8 cellular contexts compared by ENCODE assay signal in the genomic region with DNA sequence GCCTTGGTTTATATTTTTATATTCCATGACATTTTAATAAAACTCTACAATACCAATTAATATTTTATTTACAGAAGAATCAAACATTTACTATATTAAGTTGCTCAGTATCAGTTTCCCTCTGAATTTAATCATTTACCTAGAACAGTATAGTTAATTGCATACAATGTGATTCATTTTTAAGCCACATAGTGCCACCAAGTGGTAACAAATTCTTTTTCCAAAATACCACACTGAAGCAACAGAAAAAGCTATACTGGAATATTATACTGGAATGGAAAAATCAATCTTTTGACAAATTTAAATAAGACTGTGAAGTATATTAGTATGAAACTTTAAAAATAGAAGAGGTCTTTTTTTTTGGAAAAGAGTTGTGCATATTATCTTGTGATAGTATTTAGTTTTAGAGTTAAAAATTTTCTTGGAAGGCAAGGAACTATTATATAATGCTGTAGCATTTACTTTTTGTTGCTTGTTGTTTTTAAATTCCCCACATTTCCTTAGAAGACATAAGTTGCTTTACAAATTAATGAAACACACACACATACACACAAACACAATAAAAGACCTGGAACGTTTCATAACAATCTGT. TPM values are rescaled to one million over a fixed set of nuclear protein-coding genes. Genes with fewer than 3 reads are reported as not detected.
DNase-seq lines count a peak whose midpoint lies in the region; ATAC-seq and TF ChIP-seq lines count a peak whose summit lies in the region.

No MANE protein-coding gene starts in this region.

- peaks cover 4% of the 10 kb centered on the region for H3K36me3 ChIP-seq in PC-3 (ENCODE audit: low read depth, low read length)

- peak; percentile 33 for TF ChIP-seq CTCF in natural killer cell (IDR thresholded peaks at IDR 0.05)
- TF ChIP-seq CTCF in PC-3 (conservative IDR thresholded peaks at IDR 0.05; ENCODE audit: low read depth, low read length) = peak; percentile 76

- no peak for ATAC-seq in natural killer cell
- no peak for ATAC-seq in natural killer cell treated with Interleukin-12 subunit alpha and Interleukin-12 subunit beta and Interleukin-15 and Interleukin-18, amount 100 ng/mL, for 72 hours
- ATAC-seq in PC-3 = peak; percentile 70

- H3F3A ChIP-seq in PC-3 (ENCODE audit: low read length, unreplicated experiment) = no peaks in the 10 kb centered on the region

- intact Hi-C loops in natural killer cell (cut with micrococcal nuclease) = loop anchor here (5.0 to 10.0 kb wide), 3 partner anchors 50 to 387 kb away; no protein-coding TSS in a partner anchor
- intact Hi-C loops in PC-3 (cut with micrococcal nuclease) = loop anchor here (1.0 to 10.0 kb wide), 3 partner anchors 42 to 243 kb away; no protein-coding TSS in a partner anchor

- H3K27me3 Mint-ChIP-seq in natural killer cell (ENCODE audit: low read depth in 2 of 2) = no peaks in the 10 kb centered on the region
- H3K27me3 Mint-ChIP-seq in natural killer cell treated with Interleukin-12 subunit alpha and Interleukin-12 subunit beta and Interleukin-15 and Interleukin-18, amount 100 ng/mL, for 72 hours = no peaks in the 10 kb centered on the region

- H3K27ac Mint-ChIP-seq in natural killer cell = no peak overlapping the region
- H3K27ac Mint-ChIP-seq in natural killer cell treated with Interleukin-12 subunit alpha and Interleukin-12 subunit beta and Interleukin-15 and Interleukin-18, amount 100 ng/mL, for 72 hours = peak overlapping the region in 1 of 2 donors; percentile 30

- H3K9me2 ChIP-seq in PC-3 (replicated peaks; ENCODE audit: low read length) = no peaks in the 10 kb centered on the region

- peaks cover 40 to 44% of the 10 kb centered on the region in 2 donors for H3K4me1 Mint-ChIP-seq in natural killer cell
- peaks cover 37 to 44% of the 10 kb centered on the region in 2 donors for H3K4me1 Mint-ChIP-seq in natural killer cell treated with Interleukin-12 subunit alpha and Interleukin-12 subunit beta and Interleukin-15 and Interleukin-18, amount 100 ng/mL, for 72 hours (ENCODE audit: low read depth in 2 of 2)

- H4K20me1 ChIP-seq in PC-3 (ENCODE audit: low read length) = peaks cover 37% of the 10 kb centered on the region

- H3K79me2 ChIP-seq in PC-3 (ENCODE audit: low read length) = peaks cover 53% of the 10 kb centered on the region

- H3K4me2 ChIP-seq in PC-3 (ENCODE audit: low read length) = no peak overlapping the region

- no peak overlapping the region for H3K27ac ChIP-seq in PC-3 (ENCODE audit: low read length)

- POLR2A ChIA-PET in PC-3 (lab: Charles Lee; ENCODE audit: unreplicated experiment) = interaction anchor here (0.6 kb wide), 1 partner anchor 62 kb away, joined by 5 read pairs; no protein-coding TSS in a partner anchor

- H3K4me3 Mint-ChIP-seq in natural killer cell = no peak overlapping the region
- H3K4me3 Mint-ChIP-seq in natural killer cell treated with Interleukin-12 subunit alpha and Interleukin-12 subunit beta and Interleukin-15 and Interleukin-18, amount 100 ng/mL, for 72 hours = no peak overlapping the region

- no peaks in the 10 kb centered on the region for H3K36me3 Mint-ChIP-seq in natural killer cell
- H3K36me3 Mint-ChIP-seq in natural killer cell treated with Interleukin-12 subunit alpha and Interleukin-12 subunit beta and Interleukin-15 and Interleukin-18, amount 100 ng/mL, for 72 hours = no peaks in the 10 kb centered on the region

- H3K9ac ChIP-seq in PC-3 (ENCODE audit: low read length) = no peak overlapping the region

- no peak overlapping the region for H2AFZ ChIP-seq in PC-3 (ENCODE audit: low read length)

- H3K27me3 ChIP-seq in PC-3 (ENCODE audit: low read length) = no peaks in the 10 kb centered on the region

- H3K9me3 ChIP-seq in PC-3 (ENCODE audit: low read length) = no peaks in the 10 kb centered on the region

- peaks cover 16% of the 10 kb centered on the region for H3K4me1 ChIP-seq in PC-3 (ENCODE audit: insufficient read depth, low read length)

- no peaks in the 10 kb centered on the region for H3K9me3 Mint-ChIP-seq in natural killer cell
- H3K9me3 Mint-ChIP-seq in natural killer cell treated with Interleukin-12 subunit alpha and Interleukin-12 subunit beta and Interleukin-15 and Interleukin-18, amount 100 ng/mL, for 72 hours = no peaks in the 10 kb centered on the region

- DNase-seq in natural killer cell (no peak), PC-3 (peak; percentile 44), fibroblast of peridontal ligament (ENCODE audit: extremely low read depth) (peak; percentile 44), NOMO-1 treated with DMSO at 0.1 percent for 48 hours (lab: John Stamatoyannopoulos, UW; ENCODE audit: unreplicated experiment) (no peak), HuH-7 (ENCODE audit: low spot score) (no peak)
- no peak for DNase-seq in natural killer cell treated with Interleukin-12 subunit alpha and Interleukin-12 subunit beta and Interleukin-15 and Interleukin-18, amount 100 ng/mL, for 72 hours (ENCODE audit: low spot score)
- no peak for DNase-seq in activated CD8-positive, alpha-beta memory T cell treated with anti-CD3 and anti-CD28 coated beads for 24 hours
- no peak for DNase-seq in activated CD4-positive, alpha-beta T cell treated with anti-CD3 and anti-CD28 coated beads for 4 hours

- H3K4me3 ChIP-seq in PC-3 (ENCODE audit: low read length) = no peak overlapping the region

- CTCF ChIA-PET in PC-3 (lab: Charles Lee) = interaction anchor here (0.6 to 1.0 kb wide), 4 partner anchors 10 to 611 kb away, joined by 3 to 15 read pairs (median 4); no protein-coding TSS in a partner anchor

- no TSS peak for BruUV-seq in PC-3 (replicated peaks; lab: Mats Ljungman, UMichigan)

RNA-seq across cellular contexts. Expression of a gene that starts 57.3 kb away (rescaled TPM):
- total RNA-seq in natural killer cell (100 to 1,000 TPM; 135 to 157 (median 142) TPM), PC-3 (2014; rRNA removed) (39.6 and 44.4 TPM in 2 replicates)
- 10 to 100 TPM; 58.4 to 76.6 TPM for total RNA-seq in natural killer cell treated with Interleukin-12 subunit alpha and Interleukin-12 subunit beta and Interleukin-15 and Interleukin-18, amount 100 ng/mL, for 72 hours

Comparison
In these comparisons a context has a peak if more than half of its experiments do, and no peak if none do; other contexts are left out.
1. DNase-seq: peak in PC-3 (single experiment) and fibroblast of peridontal ligament (single experiment); none in natural killer cell (single experiment), natural killer cell treated with Interleukin-12 subunit alpha and Interleukin-12 subunit beta and Interleukin-15 and Interleukin-18, amount 100 ng/mL, for 72 hours (single experiment), NOMO-1 treated with DMSO at 0.1 percent for 48 hours (single experiment), HuH-7 (single experiment), activated CD8-positive, alpha-beta memory T cell treated with anti-CD3 and anti-CD28 coated beads for 24 hours (single experiment) and activated CD4-positive, alpha-beta T cell treated with anti-CD3 and anti-CD28 coated beads for 4 hours (0 of 2).